In the genomic region with DNA sequence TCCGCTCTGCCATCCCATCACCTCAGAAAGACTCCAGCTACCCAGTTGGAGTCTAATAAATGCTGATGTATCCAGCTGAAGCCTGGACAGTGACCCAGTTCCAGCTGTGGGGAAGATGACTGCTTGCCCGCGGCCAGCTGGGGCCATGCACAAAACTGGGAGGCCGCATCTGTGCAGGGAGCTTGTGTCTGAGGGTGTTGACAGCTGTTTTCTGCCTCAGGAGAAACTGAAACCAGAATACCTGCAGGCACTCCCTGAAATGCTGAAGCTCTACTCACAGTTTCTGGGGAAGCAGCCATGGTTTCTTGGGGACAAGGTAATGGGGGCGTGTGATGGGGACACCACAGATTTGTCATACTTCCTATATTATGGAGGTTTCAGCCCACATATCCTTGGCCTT, we compare ENCODE assay signal across 1 cellular context.
TF ChIP-seq lines count a peak whose summit lies in the region.

No MANE protein-coding gene starts in this region.

TF ChIP-seq in K562, 482 proteins besides CTCF, POLR2A, EP300 and RAD21:
- TF ChIP-seq ZKSCAN8 (CRISPR knock-in tag; IDR thresholded peaks at IDR 0.05) (peak; percentile 69; the same call in 1 of the 2 replicates), EGR1 (conservative IDR thresholded peaks at IDR 0.05) (no peak), COPS2 (conservative IDR thresholded peaks at IDR 0.05) (no peak), ZBTB5 (IDR thresholded peaks at IDR 0.05) (no peak)
